In genomic region chr1:19680644-19681043, GRCh38 we compare ENCODE assay signal across 2 cellular contexts.
TF ChIP-seq lines count a peak whose summit lies in the region.

No MANE protein-coding gene starts in this region.

TF ChIP-seq in HepG2, 621 proteins besides CTCF, POLR2A, EP300 and RAD21:
- TF ChIP-seq REST (IDR thresholded peaks at IDR 0.05; ENCODE audit: borderline replicate concordance in 1 of 2, low read depth in 1 of 2, low read length in 2 of 2), result peak; percentile 18 to 82
- no peak for TF ChIP-seq CENPX (CRISPR knock-in tag; IDR thresholded peaks at IDR 0.05)
- no peak for TF ChIP-seq ZNF484 (CRISPR knock-in tag; IDR thresholded peaks at IDR 0.05; ENCODE audit: borderline replicate concordance, low read depth)
- no peak for TF ChIP-seq ERF (CRISPR knock-in tag; IDR thresholded peaks at IDR 0.05)
- no peak for TF ChIP-seq TCF12 (IDR thresholded peaks at IDR 0.05)
- no peak for TF ChIP-seq TCF12 (CRISPR knock-in tag; IDR thresholded peaks at IDR 0.05)

TF ChIP-seq in H1, 55 proteins besides CTCF, POLR2A, EP300 and RAD21:
- no peak for TF ChIP-seq RXRA (IDR thresholded peaks at IDR 0.05; ENCODE audit: insufficient read depth, low read depth, low read length)
- no peak for TF ChIP-seq TEAD4 (IDR thresholded peaks at IDR 0.05; ENCODE audit: low read depth, low read length)
- 0 out of 2 replicates have a peak, but pooled peaks have one; percentile 10 for TF ChIP-seq YY1 (IDR thresholded peaks at IDR 0.05; ENCODE audit: low read depth, low read length)
- TF ChIP-seq SIN3A (conservative IDR thresholded peaks at IDR 0.05 in 1 of 2, IDR thresholded peaks at IDR 0.05 in 1 of 2; ENCODE audit: low read depth in 1 of 2, low read length in 2 of 2), result peak; percentile 38 to 64; a peak in 1 of 4 replicates
- peak; percentile 38; the same call in 1 of the 2 replicates for TF ChIP-seq MAX (IDR thresholded peaks at IDR 0.05)
